ENCODE assay signal across 29 cellular contexts in genomic region chr1:94529416-94529815, GRCh38. TPM values are rescaled to one million over a fixed set of nuclear protein-coding genes. Genes with fewer than 3 reads are reported as not detected.
"Had no signal": no experiment of that assay in that cellular context is flagged by ENCODE, and none has a peak within 500 bp of the region (broad histone marks: within the 10 kb centered on the region; RNA-seq: fewer than 3 reads in every experiment).

No MANE protein-coding gene starts in this region.

- H3K9me3 Mint-ChIP-seq: activated CD4-positive, alpha-beta T cell treated with anti-CD3 and anti-CD28 coated beads, Interleukin-2, amount 10 ng/mL, durations not matched to agents 24 days and 14 days; activated CD8-positive, alpha-beta T cell treated with anti-CD3 and anti-CD28 coated beads for 36 hours; activated naive CD8-positive, alpha-beta T cell treated with anti-CD3 and anti-CD28 coated beads for 36 hours; activated T-cell treated with anti-CD3 and anti-CD28 coated beads, Interleukin-2, amount 50 U/mL, for 72 hours; activated T-helper 17 cell treated with anti-CD3 and anti-CD28 coated beads, Interleukin-2, amount 50 U/mL, for 72 hours; T-helper 1 cell treated with Interleukin-12 subunit alpha and Interleukin-12 subunit beta and Interleukin-4 antibody, amounts not matched to agents 30 μg/mL and 1 μg/mL, for 36 hours; T-helper 2 cell treated with Interferon-gamma antibody and Interleukin-4, amounts not matched to agents 5 μg/mL and 100 μg/mL, for 36 hours had no signal

- H3K36me3 Mint-ChIP-seq: activated naive CD8-positive, alpha-beta T cell treated with anti-CD3 and anti-CD28 coated beads for 36 hours had no signal

- DNase-seq: activated CD4-positive, alpha-beta T cell treated with anti-CD3 and anti-CD28 coated beads, Interleukin-2, amount 10 ng/mL, durations not matched to agents 24 days and 14 days; activated CD4-positive, alpha-beta T cell treated with anti-CD3 and anti-CD28 coated beads, Interleukin-2, amount 50 U/mL, for 4 hours; activated CD8-positive, alpha-beta T cell treated with anti-CD3 and anti-CD28 coated beads for 36 hours; activated effector memory CD4-positive, alpha-beta T cell treated with anti-CD3 and anti-CD28 coated beads, Interleukin-2, amount 50 U/mL, for 16 hours; activated naive CD4-positive, alpha-beta T cell; activated naive CD4-positive, alpha-beta T cell treated with anti-CD3 and anti-CD28 coated beads, Interleukin-2, amount 50 U/mL, for 16 hours; activated naive CD8-positive, alpha-beta T cell treated with anti-CD3 and anti-CD28 coated beads for 36 hours; activated T-cell treated with anti-CD3 and anti-CD28 coated beads, Interleukin-2, amount 50 U/mL, for 1 hour; activated T-cell treated with anti-CD3 and anti-CD28 coated beads, Interleukin-2, amount 50 U/mL, for 72 hours; amniotic stem cell; aorta; brain microvascular endothelial cell; Karpas-422; KBM-7; MG63; MV-4-11; NCI-H1092; NCI-H1436 treated with DMSO at 0.1 percent for 48 hours; NCI-H1694 treated with DMSO at 0.1 percent for 48 hours; NCI-H2029; NCI-H345; NCI-H524 treated with DMSO at 0.1 percent for 48 hours; Peyer's patch; RPMI8226; SJCRH30 had no signal

- H3K27ac ChIP-seq: brain microvascular endothelial cell, Peyer's patch, SJCRH30 had no signal

- H3K27ac Mint-ChIP-seq: activated CD4-positive, alpha-beta T cell treated with anti-CD3 and anti-CD28 coated beads, Interleukin-2, amount 10 ng/mL, durations not matched to agents 24 days and 14 days; activated CD8-positive, alpha-beta T cell treated with anti-CD3 and anti-CD28 coated beads for 36 hours; activated naive CD8-positive, alpha-beta T cell treated with anti-CD3 and anti-CD28 coated beads for 36 hours; activated T-cell treated with anti-CD3 and anti-CD28 coated beads, Interleukin-2, amount 50 U/mL, for 72 hours; activated T-helper 17 cell treated with anti-CD3 and anti-CD28 coated beads, Interleukin-2, amount 50 U/mL, for 72 hours; T-helper 1 cell treated with Interleukin-12 subunit alpha and Interleukin-12 subunit beta and Interleukin-4 antibody, amounts not matched to agents 30 μg/mL and 1 μg/mL, for 36 hours; T-helper 2 cell treated with Interferon-gamma antibody and Interleukin-4, amounts not matched to agents 5 μg/mL and 100 μg/mL, for 36 hours had no signal

- H3K36me3 ChIP-seq: MG63 had no signal

- H3K4me1 Mint-ChIP-seq: activated CD4-positive, alpha-beta T cell treated with anti-CD3 and anti-CD28 coated beads, Interleukin-2, amount 10 ng/mL, durations not matched to agents 24 days and 14 days; activated naive CD8-positive, alpha-beta T cell treated with anti-CD3 and anti-CD28 coated beads for 36 hours; activated T-helper 17 cell treated with anti-CD3 and anti-CD28 coated beads, Interleukin-2, amount 50 U/mL, for 72 hours had no signal

- H3K4me3 Mint-ChIP-seq: activated CD4-positive, alpha-beta T cell treated with anti-CD3 and anti-CD28 coated beads, Interleukin-2, amount 10 ng/mL, durations not matched to agents 24 days and 14 days; activated CD8-positive, alpha-beta T cell treated with anti-CD3 and anti-CD28 coated beads for 36 hours; activated naive CD8-positive, alpha-beta T cell treated with anti-CD3 and anti-CD28 coated beads for 36 hours; activated T-cell treated with anti-CD3 and anti-CD28 coated beads, Interleukin-2, amount 50 U/mL, for 72 hours; activated T-helper 17 cell treated with anti-CD3 and anti-CD28 coated beads, Interleukin-2, amount 50 U/mL, for 72 hours; T-helper 1 cell treated with Interleukin-12 subunit alpha and Interleukin-12 subunit beta and Interleukin-4 antibody, amounts not matched to agents 30 μg/mL and 1 μg/mL, for 36 hours; T-helper 2 cell treated with Interferon-gamma antibody and Interleukin-4, amounts not matched to agents 5 μg/mL and 100 μg/mL, for 36 hours had no signal

- H3K4me3 ChIP-seq: MG63, Peyer's patch, SJCRH30, SK-N-MC had no signal

- H3K9me3 ChIP-seq: MG63, Peyer's patch, SJCRH30 had no signal

- H3K27me3 ChIP-seq: brain microvascular endothelial cell, MG63, Peyer's patch, SJCRH30 had no signal

- H3K27me3 Mint-ChIP-seq: activated T-helper 17 cell treated with anti-CD3 and anti-CD28 coated beads, Interleukin-2, amount 50 U/mL, for 72 hours had no signal

RNA-seq across cellular contexts. Expression of gene F3, which starts 12.1 kb away (rescaled TPM):
- total RNA-seq: activated CD8-positive, alpha-beta T cell treated with anti-CD3 and anti-CD28 coated beads for 36 hours; activated T-helper 17 cell treated with anti-CD3 and anti-CD28 coated beads, Interleukin-2, amount 50 U/mL, for 72 hours had no signal
